In the genomic region with DNA sequence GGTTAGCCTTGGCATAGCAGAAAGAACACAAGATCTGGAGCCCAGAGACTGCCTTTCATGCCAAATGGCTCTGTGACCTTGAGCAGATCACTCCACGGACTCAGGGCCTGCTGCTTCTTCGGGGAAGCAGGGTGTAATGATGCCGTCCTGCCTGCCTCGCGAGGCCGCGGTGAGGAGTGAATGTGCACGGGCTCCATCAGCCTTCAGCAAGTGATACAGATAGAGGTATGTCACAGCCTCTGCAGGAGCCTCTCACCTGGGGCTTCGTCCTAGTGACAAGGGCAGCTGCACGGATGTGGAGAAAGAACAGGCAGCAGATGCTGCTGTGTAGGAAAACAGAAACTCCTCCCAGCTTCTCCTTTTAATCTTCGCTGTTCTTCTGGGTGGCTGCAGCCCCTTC, we compare ENCODE assay signal across 20 cellular contexts.
"Had no signal": no experiment of that assay in that cellular context is flagged by ENCODE, and none has a peak within 500 bp of the region (broad histone marks: within the 10 kb centered on the region; RNA-seq: fewer than 3 reads in every experiment).

No MANE protein-coding gene starts in this region.

- H3K27me3 ChIP-seq: body of pancreas, upper lobe of right lung had no signal

- H3K4me3 ChIP-seq: body of pancreas, mucosa of descending colon, prostate gland, sigmoid colon, stomach, thoracic aorta, upper lobe of right lung had no signal

- DNase-seq: activated CD4-positive, alpha-beta memory T cell treated with anti-CD3 and anti-CD28 coated beads, Interleukin-2, amount 10 ng/mL, durations not matched to agents 7 days and 5 days; activated CD4-positive, alpha-beta T cell treated with anti-CD3 and anti-CD28 coated beads for 4 hours; activated effector memory CD4-positive, alpha-beta T cell treated with Interleukin-2 at 50 U/mL for 16 hours; activated naive CD4-positive, alpha-beta T cell treated with anti-CD3 and anti-CD28 coated beads, Interleukin-2, amount 50 U/mL, for 16 hours; activated T-cell treated with anti-CD3 and anti-CD28 coated beads, Interleukin-2, amount 50 U/mL, for 4 hours; amniotic stem cell; body of pancreas; cortex of kidney; effector CD4-positive, alpha-beta T cell; foreskin fibroblast; mucosa of descending colon; naive thymus-derived CD8-positive, alpha-beta T cell; sigmoid colon; stimulated activated CD4-positive, alpha-beta T cell treated with anti-CD3 and anti-CD28 coated beads, Interleukin-1b, Interleukin-23, amount 100 ng/mL, for 48 hours; stomach; upper lobe of right lung had no signal

- ATAC-seq: activated T-cell treated with anti-CD3 and anti-CD28 coated beads, Interleukin-2, amount 50 U/mL, for 4 hours; mucosa of descending colon; naive thymus-derived CD8-positive, alpha-beta T cell; SK-N-SH treated with all-trans-retinoic acid at 6 μM for 48 hours had no signal

- H3K27ac ChIP-seq: body of pancreas, prostate gland, thoracic aorta, upper lobe of right lung had no signal

- H3K36me3 ChIP-seq: prostate gland, sigmoid colon, stomach, thoracic aorta, upper lobe of right lung had no signal

- H3K4me3 Mint-ChIP-seq: activated CD4-positive, alpha-beta memory T cell treated with anti-CD3 and anti-CD28 coated beads, Interleukin-2, amount 10 ng/mL, durations not matched to agents 7 days and 5 days; activated T-cell treated with anti-CD3 and anti-CD28 coated beads, Interleukin-2, amount 50 U/mL, for 4 hours; central memory CD8-positive, alpha-beta T cell; naive thymus-derived CD8-positive, alpha-beta T cell had no signal

- H3K27ac Mint-ChIP-seq: activated CD4-positive, alpha-beta memory T cell treated with anti-CD3 and anti-CD28 coated beads, Interleukin-2, amount 10 ng/mL, durations not matched to agents 7 days and 5 days; naive thymus-derived CD8-positive, alpha-beta T cell had no signal

- H3K9me3 ChIP-seq: body of pancreas, mucosa of descending colon, prostate gland, sigmoid colon, stomach, thoracic aorta, upper lobe of right lung had no signal

- H3K9me3 Mint-ChIP-seq: central memory CD8-positive, alpha-beta T cell had no signal

- H3K4me1 ChIP-seq: body of pancreas, prostate gland had no signal
